In the genomic region with DNA sequence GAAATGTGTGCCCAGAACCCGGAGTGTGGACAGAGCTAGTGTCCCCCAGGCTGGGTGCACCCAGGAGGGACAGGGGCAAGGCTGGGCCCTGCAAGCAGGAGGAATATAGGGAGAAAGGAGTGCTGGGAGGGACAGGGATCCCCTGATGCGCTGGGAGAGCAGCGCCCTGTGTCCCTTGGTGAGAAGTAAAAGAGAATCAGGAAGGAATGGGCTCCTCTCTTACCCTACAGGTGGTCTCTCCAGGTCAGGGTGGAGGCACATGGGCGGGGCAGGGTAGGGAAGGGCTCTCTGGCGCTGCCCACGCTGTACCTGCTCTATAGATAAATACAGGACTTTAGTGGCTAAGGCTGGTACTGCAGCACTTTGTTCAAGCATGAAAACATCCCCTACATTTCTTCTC, we compare ENCODE assay signal across 10 cellular contexts.
DNase-seq lines count a peak whose midpoint lies in the region; ATAC-seq and TF ChIP-seq lines count a peak whose summit lies in the region.
"Had no signal": no experiment of that assay in that cellular context is flagged by ENCODE, and none has a peak within 500 bp of the region (broad histone marks: within the 10 kb centered on the region; RNA-seq: fewer than 3 reads in every experiment).

No MANE protein-coding gene starts in this region.

- no peaks in the 10 kb centered on the region for H3K4me1 ChIP-seq in heart left ventricle

- TF ChIP-seq CTCF in heart left ventricle (IDR thresholded peaks at IDR 0.05), result peak in 3 of 12 donors; percentile 17 to 49 (median 43)

- 78 to 85% (median 83%) methylated on average over 6 of the region's 6 CpGs for WGBS in heart left ventricle, 4 donors

- peaks cover 56% of the 10 kb centered on the region for H3K4me1 Mint-ChIP-seq in activated T-cell treated with anti-CD3 and anti-CD28 coated beads, Interleukin-2, amount 50 U/mL, for 24 hours (ENCODE audit: low read depth)
- H3K4me1 Mint-ChIP-seq in stimulated activated naive CD8-positive, alpha-beta T cell treated with anti-CD3 and anti-CD28 coated beads, Interleukin-15, amount 100 ng/mL, for 72 hours, result peaks cover 38% of the 10 kb centered on the region

- H3K27me3 ChIP-seq in heart left ventricle, result no peaks in the 10 kb centered on the region

- TF ChIP-seq POLR2A in heart left ventricle (IDR thresholded peaks at IDR 0.05), result no peak

- H3K27me3 Mint-ChIP-seq in activated T-cell treated with anti-CD3 and anti-CD28 coated beads, Interleukin-2, amount 50 U/mL, for 24 hours, result no peaks in the 10 kb centered on the region
- H3K27me3 Mint-ChIP-seq in stimulated activated naive CD8-positive, alpha-beta T cell treated with anti-CD3 and anti-CD28 coated beads, Interleukin-15, amount 100 ng/mL, for 72 hours, result no peaks in the 10 kb centered on the region

- no peaks in the 10 kb centered on the region for H3K9me3 ChIP-seq in heart left ventricle
- H3K9me3 ChIP-seq: thoracic aorta had no signal

- H3K36me3 ChIP-seq in heart left ventricle, result no peaks in the 10 kb centered on the region
- H3K36me3 ChIP-seq: thoracic aorta had no signal

- DNase-seq in cardiac septum (ENCODE audit: low spot score), result peak; percentile 22
- DNase-seq in Right ventricle myocardium inferior (ENCODE audit: missing footprints), result no peak
- DNase-seq in activated T-cell treated with anti-CD3 and anti-CD28 coated beads, Interleukin-2, amount 50 U/mL, for 24 hours, result peak; percentile 38
- DNase-seq in stimulated activated naive CD8-positive, alpha-beta T cell treated with anti-CD3 and anti-CD28 coated beads, Interleukin-15, amount 100 ng/mL, for 72 hours, result no peak
- no peak for DNase-seq in Kasumi-1 (lab: John Stamatoyannopoulos, UW)
- no peak for DNase-seq in heart left ventricle
- DNase-seq: SHP77 had no signal

- no peaks in the 10 kb centered on the region for H3K9me3 Mint-ChIP-seq in activated T-cell treated with anti-CD3 and anti-CD28 coated beads, Interleukin-2, amount 50 U/mL, for 24 hours
- H3K9me3 Mint-ChIP-seq in stimulated activated naive CD8-positive, alpha-beta T cell treated with anti-CD3 and anti-CD28 coated beads, Interleukin-15, amount 100 ng/mL, for 72 hours, result no peaks in the 10 kb centered on the region

- H3K27ac Mint-ChIP-seq in activated T-cell treated with anti-CD3 and anti-CD28 coated beads, Interleukin-2, amount 50 U/mL, for 24 hours, result no peak overlapping the region
- peak overlapping the region in 1 of 2 donors; percentile 79 for H3K27ac Mint-ChIP-seq in stimulated activated naive CD8-positive, alpha-beta T cell treated with anti-CD3 and anti-CD28 coated beads, Interleukin-15, amount 100 ng/mL, for 72 hours

- intact Hi-C loops in cardiac septum (cut with DNase I), result no loop called here
- intact Hi-C loops in Right ventricle myocardium inferior (cut with DNase I), result no loop called here
- intact Hi-C loops in heart left ventricle (cut with DNase I), result no loop called here

- ATAC-seq in Right ventricle myocardium inferior, result no peak
- ATAC-seq in HG02981 (IDR thresholded peaks at IDR 0.05; ENCODE audit: unreplicated experiment), result peak; percentile 50
- ATAC-seq in stimulated activated naive CD8-positive, alpha-beta T cell treated with anti-CD3 and anti-CD28 coated beads, Interleukin-15, amount 100 ng/mL, for 72 hours, result peak; percentile 37
- ATAC-seq in GM19452 (IDR thresholded peaks at IDR 0.05; ENCODE audit: unreplicated experiment), result no peak
- ATAC-seq in heart left ventricle, result no peak

- H3K36me3 Mint-ChIP-seq in activated T-cell treated with anti-CD3 and anti-CD28 coated beads, Interleukin-2, amount 50 U/mL, for 24 hours (ENCODE audit: low read depth), result no peaks in the 10 kb centered on the region

- no peak overlapping the region for H3K27ac ChIP-seq in heart left ventricle
- H3K27ac ChIP-seq: thoracic aorta had no signal

- H3K4me3 Mint-ChIP-seq in activated T-cell treated with anti-CD3 and anti-CD28 coated beads, Interleukin-2, amount 50 U/mL, for 24 hours, result no peak overlapping the region
- H3K4me3 Mint-ChIP-seq in stimulated activated naive CD8-positive, alpha-beta T cell treated with anti-CD3 and anti-CD28 coated beads, Interleukin-15, amount 100 ng/mL, for 72 hours, result peak overlapping the region in 1 of 2 donors; percentile 65

- no peak overlapping the region for H3K4me3 ChIP-seq in heart left ventricle
- H3K4me3 ChIP-seq: thoracic aorta had no signal

Comparison
In these comparisons a context has a peak if more than half of its experiments do, and no peak if none do; other contexts are left out.
1. DNase-seq: peak in cardiac septum (single experiment) and activated T-cell treated with anti-CD3 and anti-CD28 coated beads, Interleukin-2, amount 50 U/mL, for 24 hours (single experiment); none in Right ventricle myocardium inferior (single experiment), stimulated activated naive CD8-positive, alpha-beta T cell treated with anti-CD3 and anti-CD28 coated beads, Interleukin-15, amount 100 ng/mL, for 72 hours (0 of 2), Kasumi-1 (0 of 2) and heart left ventricle (0 of 5).
2. ATAC-seq: peak in HG02981 (single experiment) and stimulated activated naive CD8-positive, alpha-beta T cell treated with anti-CD3 and anti-CD28 coated beads, Interleukin-15, amount 100 ng/mL, for 72 hours (single experiment); none in Right ventricle myocardium inferior (single experiment), GM19452 (single experiment) and heart left ventricle (0 of 4).